ENCODE assay signal across 8 cellular contexts in the genomic region with DNA sequence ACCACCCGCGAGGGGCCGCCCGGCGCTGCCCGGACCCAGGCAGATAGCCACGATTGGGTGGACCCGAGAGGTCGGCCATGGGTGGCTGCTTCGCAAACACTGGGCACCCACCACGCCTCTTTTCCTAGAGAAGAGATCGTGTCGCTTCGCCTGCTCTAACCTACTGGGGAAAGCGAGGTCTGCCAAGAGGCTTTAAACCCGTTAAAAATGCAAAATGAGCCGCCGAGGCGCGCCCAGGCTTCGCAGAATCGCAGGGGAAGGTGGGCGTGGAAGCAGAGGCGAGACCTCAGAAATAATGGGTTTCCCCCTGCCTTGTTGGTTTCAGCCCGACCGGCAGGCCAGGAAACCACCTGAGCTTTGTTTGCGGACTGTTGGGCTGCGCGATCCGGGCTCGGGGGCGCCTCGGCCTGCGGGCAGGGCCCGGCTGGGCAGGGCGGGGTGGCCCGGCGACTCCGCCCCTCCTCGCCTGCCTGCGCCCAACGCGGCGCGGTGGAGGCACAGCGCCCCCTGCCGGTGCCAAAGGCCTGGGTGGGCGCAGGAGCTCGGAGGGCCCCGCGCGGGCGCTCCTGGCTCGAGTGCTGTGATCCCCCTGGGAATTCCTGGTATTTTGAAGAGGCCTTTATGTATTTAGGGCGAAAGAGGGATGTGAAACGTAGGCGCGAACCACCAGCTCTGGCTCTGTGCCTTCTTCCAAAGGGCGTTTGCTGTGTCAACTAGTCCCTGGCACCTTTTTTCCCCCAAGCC. TPM values are rescaled to one million over a fixed set of nuclear protein-coding genes. Genes with fewer than 3 reads are reported as not detected.
A peak's percentile ranks its signal among the peaks of the same experiment; 100 is the strongest.
DNase-seq lines count a peak whose midpoint lies in the region; ATAC-seq and TF ChIP-seq lines count a peak whose summit lies in the region.

No MANE protein-coding gene starts in this region.

- WGBS in IMR-90 (ENCODE audit: extremely low coverage in 2 of 2, insufficient read length in 1 of 2), 2 experiments = 0% methylated on average over 19 of the region's 59 CpGs; no CpG with 5 or more reads in 1 of the 2 experiments

- H4K20me1 ChIP-seq in IMR-90 (ENCODE audit: insufficient read depth, low read length) = peaks cover 22% of the 10 kb centered on the region
- no peaks in the 10 kb centered on the region for H4K20me1 ChIP-seq in fibroblast of lung (ENCODE audit: control insufficient read depth, extremely low read depth, insufficient read depth, low read length)

- ATAC-seq in GM21529 (IDR thresholded peaks at IDR 0.05; ENCODE audit: unreplicated experiment) (peak; percentile 69), IMR-90 (ENCODE audit: low read depth) (peak; percentile 69), Panc1 (peak; percentile 91)
- peak; percentile 82 to 89 for ATAC-seq in naive thymus-derived CD8-positive, alpha-beta T cell

- peak overlapping the region; percentile 100 for H3K9ac ChIP-seq in IMR-90 (ENCODE audit: low read depth, low read length)
- peak overlapping the region; percentile 96 for H3K9ac ChIP-seq in fibroblast of lung (ENCODE audit: insufficient read depth, low read length)

- H3K9me3 ChIP-seq in IMR-90 (ENCODE audit: control insufficient read depth, insufficient read depth, low read length) = no peaks in the 10 kb centered on the region
- no peaks in the 10 kb centered on the region for H3K9me3 ChIP-seq in Panc1 (ENCODE audit: control insufficient read depth, insufficient read depth, low read depth, low read length)
- H3K9me3 ChIP-seq in fibroblast of lung (ENCODE audit: control insufficient read depth, insufficient read depth, low read depth, low read length) = no peaks in the 10 kb centered on the region

- H3K9me1 ChIP-seq in IMR-90 (ENCODE audit: insufficient read depth, low read length) = no peaks in the 10 kb centered on the region

- peak; percentile 96 for TF ChIP-seq CTCF in IMR-90 (conservative IDR thresholded peaks at IDR 0.05; ENCODE audit: low read depth, low read length)
- TF ChIP-seq CTCF in Panc1 (IDR thresholded peaks at IDR 0.05) = peak; percentile 100
- peak; percentile 48 to 73 for TF ChIP-seq CTCF in fibroblast of lung (conservative IDR thresholded peaks at IDR 0.05 in 1 of 2, IDR thresholded peaks at IDR 0.05 in 1 of 2; ENCODE audit: low read depth in 1 of 2, low read length in 2 of 2)

- POLR2A ChIA-PET in IMR-90 (lab: Charles Lee; ENCODE audit: unreplicated experiment) = no interaction called here
- POLR2A ChIA-PET in Panc1 (lab: Charles Lee) = interaction anchor here (0.6 kb wide), 2 partner anchors 203 to 1158 kb away, joined by 3 read pairs; no protein-coding TSS in a partner anchor
- POLR2A ChIA-PET in naive thymus-derived CD8-positive, alpha-beta T cell (lab: Charles Lee) = no interaction called here

- H3K27ac ChIP-seq in IMR-90 (ENCODE audit: insufficient read depth, low read length) (peak overlapping the region; percentile 96), Panc1 (ENCODE audit: low read length) (peak overlapping the region; percentile 88), fibroblast of lung (ENCODE audit: insufficient read depth, low read length) (peak overlapping the region; percentile 99)

- peak; percentile 92 for DNase-seq in DMS53 (lab: John Stamatoyannopoulos, UW)
- DNase-seq in IMR-90 = peak; percentile 87
- DNase-seq in Panc1 (ENCODE audit: low read depth, low spot score) = no peak
- peak; percentile 26 to 51 for DNase-seq in activated T-helper 1 cell treated with anti-CD3 and anti-CD28 coated beads, Interleukin-2, amount 50 U/mL, for 16 hours (ENCODE audit: low read depth in 1 of 2, low spot score in 1 of 2)
- peak; percentile 86 to 90 for DNase-seq in fibroblast of lung (ENCODE audit: low read depth in 2 of 2)
- DNase-seq in naive thymus-derived CD8-positive, alpha-beta T cell = peak; percentile 64 to 84 (median 78)
- peak; percentile 46 to 79 (median 57) for DNase-seq in stimulated activated naive CD4-positive, alpha-beta T cell (lab: John Stamatoyannopoulos, UW)

- TF ChIP-seq RAD21 in IMR-90 (IDR thresholded peaks at IDR 0.05; ENCODE audit: low read length) = peak; percentile 95

- H3K79me1 ChIP-seq in IMR-90 (ENCODE audit: low read depth in 1 of 2, low read length in 2 of 2) = peaks cover 0 to 19% of the 10 kb centered on the region in 2 experiments; a peak in 2 of 4 replicates

- CTCF ChIA-PET in IMR-90 (lab: Yijun Ruan, JAX) = interaction anchor here (0.5 to 1.9 kb wide), 21 partner anchors 8 to 1079 kb away, joined by 3 to 7 read pairs (median 3); no protein-coding TSS in a partner anchor
- CTCF ChIA-PET in Panc1 (lab: Charles Lee) = interaction anchor here (0.6 to 1.6 kb wide), 5 partner anchors 203 to 1679 kb away, joined by 3 to 6 read pairs (median 4); no protein-coding TSS in a partner anchor

- peak overlapping the region; percentile 74 for H3K4me2 ChIP-seq in IMR-90 (ENCODE audit: low read depth, low read length)
- peak overlapping the region; percentile 84 for H3K4me2 ChIP-seq in fibroblast of lung (ENCODE audit: extremely low read depth, insufficient read depth, low read length)

- dilution Hi-C loops in IMR-90 (cut with HindIII; ENCODE audit: low sequenced_read_pairs, unreplicated experiment) = no loop called here

- peak overlapping the region; percentile 98 for H3K14ac ChIP-seq in IMR-90 (replicated peaks; ENCODE audit: low read depth, low read length)

- TF ChIP-seq POLR2A in IMR-90 (IDR thresholded peaks at IDR 0.05; ENCODE audit: low read depth, low read length) = peak; percentile 71; the same call in 1 of the 2 replicates

- H3K4me1 Mint-ChIP-seq in naive thymus-derived CD8-positive, alpha-beta T cell = peaks cover 9 to 24% (median 16%) of the 10 kb centered on the region in 4 donors

- peak overlapping the region; percentile 78; the same call in 1 of the 3 replicates for H2BK15ac ChIP-seq in IMR-90 (ENCODE audit: low read depth, low read length)

- H3K36me3 Mint-ChIP-seq in naive thymus-derived CD8-positive, alpha-beta T cell = peaks cover 0 to 7% (median 3%) of the 10 kb centered on the region in 3 donors

- in situ Hi-C loops in IMR-90 (cut with MboI; ENCODE audit: low sequenced_read_pairs) (loop anchor here (10.0 kb wide), 1 partner anchor 444 kb away; no protein-coding TSS in a partner anchor), Panc1 (cut with HindIII; ENCODE audit: low pct_unique_long_range_greater_than_20kb, low sequenced_read_pairs) (no loop called here)

- H2BK120ac ChIP-seq in IMR-90 (ENCODE audit: low read depth, low read length) = peak overlapping the region; percentile 95

- H2AFZ ChIP-seq in IMR-90 (replicated peaks; ENCODE audit: low read length, poor library complexity) (peak overlapping the region; percentile 82), fibroblast of lung (ENCODE audit: low read length) (peak overlapping the region; percentile 2)

- peaks cover 9 to 26% (median 25%) of the 10 kb centered on the region in 5 donors for H3K27me3 Mint-ChIP-seq in naive thymus-derived CD8-positive, alpha-beta T cell

- H4K91ac ChIP-seq in IMR-90 (ENCODE audit: insufficient read depth, low read depth, low read length) = peak overlapping the region; percentile 98

- H4K8ac ChIP-seq in IMR-90 (ENCODE audit: low read depth in 2 of 2, low read length in 2 of 2) = peak overlapping the region; percentile 92 to 97

- peak overlapping the region; percentile 73 for H4K5ac ChIP-seq in IMR-90 (ENCODE audit: low read depth, low read length)

- H3K27me3 ChIP-seq in IMR-90 (ENCODE audit: control insufficient read depth, insufficient read depth, low read length) = no peaks in the 10 kb centered on the region
- H3K27me3 ChIP-seq in Panc1 (ENCODE audit: control insufficient read depth, insufficient read depth, low read length) = peaks cover 12% of the 10 kb centered on the region
- H3K27me3 ChIP-seq in fibroblast of lung (ENCODE audit: control insufficient read depth, insufficient read depth, low read length) = no peaks in the 10 kb centered on the region

- H3K23ac ChIP-seq in IMR-90 (ENCODE audit: low read depth, low read length) = peak overlapping the region; percentile 100

- H3K36me3 ChIP-seq in IMR-90 (ENCODE audit: control insufficient read depth, insufficient read depth, low read length) (peaks cover 7% of the 10 kb centered on the region; the same call in 1 of the 2 replicates), Panc1 (ENCODE audit: control insufficient read depth, insufficient read depth, low read length) (peaks cover 4% of the 10 kb centered on the region; the same call in 1 of the 2 replicates), fibroblast of lung (ENCODE audit: control insufficient read depth, insufficient read depth, low read length) (no peaks in the 10 kb centered on the region)

- peak overlapping the region in 9 of 10 donors; percentile 12 to 76 (median 63) for H3K4me3 Mint-ChIP-seq in naive thymus-derived CD8-positive, alpha-beta T cell

- peak overlapping the region; percentile 66; the same call in 1 of the 2 replicates for H2BK20ac ChIP-seq in IMR-90 (ENCODE audit: low read depth, low read length)

- H3K79me2 ChIP-seq in fibroblast of lung (ENCODE audit: control insufficient read depth, insufficient read depth, low read length) = peaks cover 59% of the 10 kb centered on the region

- H2AK9ac ChIP-seq in IMR-90 (replicated peaks; ENCODE audit: low read depth, low read length, poor library complexity) = peak overlapping the region; percentile 97

- H3K18ac ChIP-seq in IMR-90 (ENCODE audit: low read depth, low read length) = peak overlapping the region; percentile 97

- H3K27ac Mint-ChIP-seq in naive thymus-derived CD8-positive, alpha-beta T cell = peak overlapping the region in 3 of 10 donors; percentile 72 to 85 (median 73)

- H3K4me1 ChIP-seq in IMR-90 (ENCODE audit: control insufficient read depth, insufficient read depth, low read length) (no peaks in the 10 kb centered on the region), Panc1 (ENCODE audit: control insufficient read depth, insufficient read depth, low read length) (peaks cover 6% of the 10 kb centered on the region; the same call in 1 of the 2 replicates), fibroblast of lung (ENCODE audit: control insufficient read depth, extremely low read depth, insufficient read depth, low read length) (no peaks in the 10 kb centered on the region)

- H3K9me3 Mint-ChIP-seq in naive thymus-derived CD8-positive, alpha-beta T cell = peaks cover 0 to 16% (median 0%) of the 10 kb centered on the region in 9 donors

- H3K56ac ChIP-seq in IMR-90 (ENCODE audit: extremely low read depth, insufficient read depth, low read length) = peak overlapping the region; percentile 99

- intact Hi-C loops in IMR-90 (cut with micrococcal nuclease) (loop anchor here (1.0 to 10.0 kb wide), 13 partner anchors 46 to 1078 kb away; no protein-coding TSS in a partner anchor), Panc1 (cut with micrococcal nuclease; ENCODE audit: unreplicated experiment) (loop anchor here (5.0 to 10.0 kb wide), 4 partner anchors 444 to 1676 kb away; no protein-coding TSS in a partner anchor)

- peak overlapping the region; percentile 95 for H3K4me3 ChIP-seq in IMR-90 (ENCODE audit: insufficient read depth, low read depth, low read length)
- H3K4me3 ChIP-seq in Panc1 (ENCODE audit: low read depth in 2 of 2, low read length in 2 of 2) = peak overlapping the region; percentile 78 to 86
- H3K4me3 ChIP-seq in fibroblast of lung (replicated peaks in 1 of 4; ENCODE audit: control extremely low read depth in 1 of 4, insufficient read depth in 1 of 4, low read depth in 3 of 4, low read length in 4 of 4) = peak overlapping the region; percentile 92 to 100 (median 94)

- H2BK5ac ChIP-seq in IMR-90 (ENCODE audit: low read depth, low read length, poor library complexity, severe bottlenecking) = peak overlapping the region; percentile 91

- peak overlapping the region; percentile 95 for H2AK5ac ChIP-seq in IMR-90 (ENCODE audit: low read depth, low read length)

- H3K4ac ChIP-seq in IMR-90 (ENCODE audit: low read depth, low read length) = peak overlapping the region; percentile 98

- BruUV-seq in IMR-90 (replicated peaks; lab: Mats Ljungman, UMichigan) (no TSS peak), Panc1 (replicated peaks; lab: Mats Ljungman, UMichigan) (no TSS peak)

RNA-seq across cellular contexts. Expression of gene MARCKS, which starts 1.6 kb away (rescaled TPM):
- total RNA-seq in IMR-90 (2012; rRNA removed) (40.7 and 111 TPM in 2 replicates), Panc1 (2021; ENCODE audit: unreplicated experiment) (35.3 TPM), fibroblast of lung (81.7 and 103 TPM in 2 replicates)
- polyA plus RNA-seq in IMR-90 (2012; rRNA removed) (34.5 and 46.8 TPM in 2 replicates), fibroblast of lung (115 and 121 TPM in 2 replicates)
- 10.9 and 24.0 TPM in 2 replicates for polyA plus RNA-seq in IMR-90 (2012; cell fraction: cytosol; rRNA removed)
- 18.4 and 20.0 TPM in 2 replicates for polyA plus RNA-seq in IMR-90 (2012; cell fraction: nucleus; rRNA removed; ENCODE audit: low replicate concordance)
- polyA plus RNA-seq in Panc1 (2012; ENCODE audit: insufficient read length) = 30.9 TPM
- polyA plus RNA-seq in fibroblast of lung (2012) = 112 and 129 TPM in 2 replicates
- 6.3 and 8.8 TPM in 2 replicates for polyA minus RNA-seq in fibroblast of lung (ENCODE audit: low replicate concordance)
- total RNA-seq in naive thymus-derived CD8-positive, alpha-beta T cell = 1 to 10 TPM; 2.2 to 2.5 TPM
- polyA plus RNA-seq in naive thymus-derived CD8-positive, alpha-beta T cell = not detected

Comparison
In these comparisons a context has a peak if more than half of its experiments do, and no peak if none do; other contexts are left out.
1. RNA of gene MARCKS, which starts 1.6 kb away (total RNA-seq): 81.7 to 103 TPM in fibroblast of lung, 40.7 to 111 TPM in IMR-90 and 35.3 TPM in Panc1 (single experiment); 2.2 to 2.5 TPM in naive thymus-derived CD8-positive, alpha-beta T cell; every median in the first group is over 10 times any median in the second.
2. Peak in every context shown above with its lines, with median percentiles within 50 percentile points of each other: ATAC-seq, H3K27ac ChIP-seq, H3K4me3 ChIP-seq and CTCF ChIP-seq.